Comparison of ENCODE assay signal across 11 cellular contexts in genomic region chr20:36540551-36541211, GRCh38. TPM values are rescaled to one million over a fixed set of nuclear protein-coding genes. Genes with fewer than 3 reads are reported as not detected.
DNase-seq lines count a peak whose midpoint lies in the region; ATAC-seq, FAIRE-seq and TF ChIP-seq lines count a peak whose summit lies in the region.
"Had no signal": no experiment of that assay in that cellular context is flagged by ENCODE, and none has a peak within 500 bp of the region (broad histone marks: within the 10 kb centered on the region; RNA-seq: fewer than 3 reads in every experiment).

No MANE protein-coding gene starts in this region.

- H3K4me3 Mint-ChIP-seq in Calu3 (ENCODE audit: low read depth, unreplicated experiment): peak overlapping the region; percentile 64

- no peaks in the 10 kb centered on the region for H3K36me3 ChIP-seq in GM12878 (ENCODE audit: control insufficient read depth in 2 of 2, insufficient read depth in 2 of 2, low read length in 1 of 2)
- peaks cover 5% of the 10 kb centered on the region for H3K36me3 ChIP-seq in rectal smooth muscle tissue (ENCODE audit: control insufficient read depth, insufficient read depth, low read length)

- H3K27ac Mint-ChIP-seq in Calu3 (ENCODE audit: unreplicated experiment): no peak overlapping the region

- CTCF ChIA-PET in Calu3 (lab: Charles Lee) (interaction anchor here (1.6 kb wide), 1 partner anchor 74 kb away, joined by 9 read pairs; no protein-coding TSS in a partner anchor), GM12878 (lab: Yijun Ruan, JAX) (no interaction called here)

- H3K9ac ChIP-seq in GM12878 (ENCODE audit: control insufficient read depth, insufficient read depth, low read length) (no peak overlapping the region), rectal smooth muscle tissue (ENCODE audit: low read length) (peak overlapping the region; percentile 66)

- H3K27me3 ChIP-seq in GM12878 (replicated peaks in 1 of 2; ENCODE audit: control insufficient read depth in 2 of 2, insufficient read depth in 2 of 2, low read length in 1 of 2): no peaks in the 10 kb centered on the region
- no peaks in the 10 kb centered on the region for H3K27me3 ChIP-seq in rectal smooth muscle tissue (ENCODE audit: control insufficient read depth, insufficient read depth, low read length)

- intact Hi-C loops in Calu3 (cut with micrococcal nuclease; ENCODE audit: unreplicated experiment) (no loop called here), GM12878 (cut with micrococcal nuclease; ENCODE audit: unreplicated experiment) (no loop called here)

- H3K27me3 Mint-ChIP-seq in Calu3 (ENCODE audit: unreplicated experiment): no peaks in the 10 kb centered on the region

- TF ChIP-seq CTCF in Calu3 (IDR thresholded peaks at IDR 0.05; ENCODE audit: unreplicated experiment): no peak
- no peak for TF ChIP-seq CTCF in GM12878 (IDR thresholded peaks at IDR 0.05 in 2 of 3, conservative IDR thresholded peaks at IDR 0.05 in 1 of 3; ENCODE audit: control insufficient read depth in 2 of 3, extremely low read depth in 1 of 3, insufficient read depth in 1 of 3, low read depth in 3 of 3, low read length in 3 of 3)

- no TSS peak for BruUV-seq in Calu3 (replicated peaks; lab: Mats Ljungman, UMichigan)
- no TSS peak for BruUV-seq in GM12878 (replicated peaks; lab: Mats Ljungman, UMichigan)

- no peaks in the 10 kb centered on the region for H3K9me3 ChIP-seq in GM12878 (replicated peaks; ENCODE audit: control insufficient read depth, insufficient read depth, low read length)

- RAD21 ChIA-PET in GM12878 (lab: Charles Lee; ENCODE audit: unreplicated experiment): no interaction called here

- 0 out of 2 replicates have a peak overlapping the region, but pooled peaks have one; percentile 9 for H3K4me2 ChIP-seq in GM12878 (ENCODE audit: control insufficient read depth, insufficient read depth)

- no peak for FAIRE-seq in GM12878 (lab: Jason Lieb, UNC)
- FAIRE-seq: D721Med, urothelium cell line had no signal

- in situ Hi-C loops in GM12878 (cut with MboI): no loop called here

- H2AFZ ChIP-seq in GM12878 (ENCODE audit: control insufficient read depth, low read depth, low read length): peak overlapping the region; percentile 39

- TF ChIP-seq RAD21 in GM12878 (IDR thresholded peaks at IDR 0.05; ENCODE audit: insufficient read depth, low read depth, low read length): no peak

- H3K4me3 ChIP-seq in GM12878: peak overlapping the region; percentile 50; the same call in 1 of the 2 replicates
- peak overlapping the region; percentile 27 for H3K4me3 ChIP-seq in iPS-11a (ENCODE audit: low read depth, low read length)
- peak overlapping the region; percentile 62 for H3K4me3 ChIP-seq in rectal smooth muscle tissue (ENCODE audit: low read length)

- POLR2A ChIA-PET in GM12878 (lab: Charles Lee): no interaction called here

- WGBS in GM12878 (ENCODE audit: insufficient coverage, insufficient replicate concordance, low lambda C conversion rate, missing lambda C conversion rate): 81% methylated on average over 33 of the region's 41 CpGs

- ATAC-seq in GM12878 (no peak), GM18861 (IDR thresholded peaks at IDR 0.05; ENCODE audit: unreplicated experiment) (no peak)

- no peak for TF ChIP-seq EP300 in GM12878 (IDR thresholded peaks at IDR 0.05; ENCODE audit: borderline replicate concordance in 1 of 2, control insufficient read depth in 1 of 2, low read depth in 2 of 2, low read length in 2 of 2)

- H3K4me1 Mint-ChIP-seq in Calu3 (ENCODE audit: low read depth, unreplicated experiment): no peaks in the 10 kb centered on the region

- DNase-seq in Calu3 (no peak), GM12878 (ENCODE audit: low read depth, low spot score) (no peak), inferior parietal cortex (ENCODE audit: extremely low spot score) (no peak)
- DNase-seq in stimulated activated CD4-positive, alpha-beta T cell treated with anti-CD3 and anti-CD28 coated beads, Interleukin-2, amount 100 ng/mL, for 48 hours: no peak
- DNase-seq in activated CD4-positive, CD25-positive, alpha-beta regulatory T cell (lab: John Stamatoyannopoulos, UW): no peak
- DNase-seq: NCI-H69 had no signal

- no peaks in the 10 kb centered on the region for H3K4me1 ChIP-seq in GM12878 (ENCODE audit: control insufficient read depth, insufficient read depth, low read length)
- H3K4me1 ChIP-seq in rectal smooth muscle tissue (ENCODE audit: control insufficient read depth, insufficient read depth, low read length): peaks cover 11% of the 10 kb centered on the region

- no peaks in the 10 kb centered on the region for H3K9me3 Mint-ChIP-seq in Calu3 (ENCODE audit: low read depth, unreplicated experiment)

- no peaks in the 10 kb centered on the region for H4K20me1 ChIP-seq in GM12878 (ENCODE audit: control insufficient read depth, insufficient read depth)

- H3K36me3 Mint-ChIP-seq in Calu3 (ENCODE audit: insufficient read depth, unreplicated experiment): peaks cover 3% of the 10 kb centered on the region

- SMC1A ChIA-PET in GM12878 (lab: Charles Lee; ENCODE audit: uncharacterized antibody, unreplicated experiment): no interaction called here

- H3K79me2 ChIP-seq in GM12878 (ENCODE audit: control insufficient read depth, insufficient read depth, low read length): no peaks in the 10 kb centered on the region; the same call in 1 of the 2 replicates

- no peak for TF ChIP-seq POLR2A in GM12878 (IDR thresholded peaks at IDR 0.05; ENCODE audit: low read depth, low read length)

- H3K27ac ChIP-seq in GM12878 (ENCODE audit: control insufficient read depth, insufficient read depth): no peak overlapping the region
- peak overlapping the region; percentile 100 for H3K27ac ChIP-seq in rectal smooth muscle tissue (ENCODE audit: low read depth, low read length)

TF ChIP-seq in GM12878, 131 proteins besides CTCF, POLR2A, EP300 and RAD21 (continues in another document):
- TF ChIP-seq LARP7 (IDR thresholded peaks at IDR 0.05) (no peak), PML (IDR thresholded peaks at IDR 0.05; ENCODE audit: low read length) (no peak), STAT1 (conservative IDR thresholded peaks at IDR 0.05) (no peak), SUPT20H (IDR thresholded peaks at IDR 0.05; ENCODE audit: borderline replicate concordance, control insufficient read depth, low read depth, low read length) (no peak), TCF7 (IDR thresholded peaks at IDR 0.05; ENCODE audit: borderline replicate concordance) (no peak), ESRRA (IDR thresholded peaks at IDR 0.05; ENCODE audit: low read length) (no peak), IKZF2 (IDR thresholded peaks at IDR 0.05) (no peak), TBL1XR1 (IDR thresholded peaks at IDR 0.05; ENCODE audit: low read depth, low read length) (no peak), PAX5 (IDR thresholded peaks at IDR 0.05; ENCODE audit: borderline replicate concordance, low read depth, low read length) (no peak), TCF3 (IDR thresholded peaks at IDR 0.05; ENCODE audit: borderline replicate concordance, insufficient read depth, low read depth, low read length) (no peak), BCL11A (IDR thresholded peaks at IDR 0.05; ENCODE audit: low read depth, low read length) (no peak), KAT2A (conservative IDR thresholded peaks at IDR 0.05; ENCODE audit: control insufficient read depth, low read depth, low read length) (no peak)

RNA-seq across cellular contexts. Expression of gene MYL9, which starts 0.6 kb away (rescaled TPM):
- total RNA-seq in Calu3 (2022): 7.8 and 10.3 TPM in 2 replicates
- total RNA-seq in GM12878 (2013; cell fraction: nucleolus; rRNA removed): 0.22 TPM in 1 of 2 replicates, not detected in the other
- total RNA-seq in GM12878 (2014; rRNA removed): 0.11 and 0.28 TPM in 2 replicates
- total RNA-seq in GM12878 (2014; rRNA removed; fragmentation: Illumina TruSeq; extraction: Trizol): 0.37 and 0.54 TPM in 2 replicates
- 1.6 and 1.7 TPM in 2 replicates for total RNA-seq in GM12878 (2021)
- polyA plus RNA-seq in GM12878 (2011; ENCODE audit: low read depth): 0.88 TPM
- not detected in 2 replicates for polyA plus RNA-seq in GM12878 (2011; rRNA removed)
- polyA plus RNA-seq in GM12878 (2011; cell fraction: cytosol; rRNA removed): 0.03 TPM in 2 replicates
- polyA plus RNA-seq in GM12878 (2011; cell fraction: nucleus; rRNA removed): not detected in 2 replicates
- polyA plus RNA-seq in GM12878 (2012): 2.5 and 2.7 TPM in 2 replicates
- 0.66 TPM in 1 of 2 replicates, not detected in the other for polyA plus RNA-seq in GM12878 (2014; fragmentation: Illumina TruSeq; extraction: Trizol)
- polyA plus RNA-seq in GM12878 (2014; fragmentation: Nextera tagmentation; extraction: Ambion mirVana): not detected
- 0.56 and 0.64 TPM in 2 replicates for polyA plus RNA-seq in GM12878 (2014; rRNA removed)
- under 1 TPM; 0.62 to 0.63 TPM for polyA plus RNA-seq in GM12878 (2016; fragmentation: Nextera tagmentation; extraction: Ambion mirVana)
- polyA minus RNA-seq in GM12878 (2011; rRNA and poly(A)+ RNA removed): not detected in 2 replicates
- not detected in 2 replicates for polyA minus RNA-seq in GM12878 (2011; cell fraction: cytosol; rRNA and poly(A)+ RNA removed)
- polyA minus RNA-seq in GM12878 (2011; cell fraction: nucleus; rRNA and poly(A)+ RNA removed): not detected in 2 replicates

RNA-seq across cellular contexts. Expression of gene TGIF2, which starts 32.7 kb away (rescaled TPM):
- 39.4 and 48.9 TPM in 2 replicates for total RNA-seq in Calu3 (2022)
- 46.2 and 48.0 TPM in 2 replicates for total RNA-seq in GM12878 (2013; cell fraction: nucleolus; rRNA removed)
- total RNA-seq in GM12878 (2014; rRNA removed): 37.2 and 38.7 TPM in 2 replicates
- total RNA-seq in GM12878 (2014; rRNA removed; fragmentation: Illumina TruSeq; extraction: Trizol): 24.9 and 27.3 TPM in 2 replicates
- 43.5 and 47.1 TPM in 2 replicates for total RNA-seq in GM12878 (2021)
- 8.9 TPM for polyA plus RNA-seq in GM12878 (2011; ENCODE audit: low read depth)
- 31.1 and 36.1 TPM in 2 replicates for polyA plus RNA-seq in GM12878 (2011; rRNA removed)
- polyA plus RNA-seq in GM12878 (2011; cell fraction: cytosol; rRNA removed): 42.5 and 47.7 TPM in 2 replicates
- 23.6 and 25.1 TPM in 2 replicates for polyA plus RNA-seq in GM12878 (2011; cell fraction: nucleus; rRNA removed)
- polyA plus RNA-seq in GM12878 (2012): 15.7 and 21.9 TPM in 2 replicates
- polyA plus RNA-seq in GM12878 (2014; fragmentation: Illumina TruSeq; extraction: Trizol): 40.6 and 51.9 TPM in 2 replicates
- 10 to 100 TPM; 13.1 to 26.4 TPM for polyA plus RNA-seq in GM12878 (2014; fragmentation: Nextera tagmentation; extraction: Ambion mirVana)
- 37.7 and 40.4 TPM in 2 replicates for polyA plus RNA-seq in GM12878 (2014; rRNA removed)
- polyA plus RNA-seq in GM12878 (2016; fragmentation: Nextera tagmentation; extraction: Ambion mirVana): 10 to 100 TPM; 26.4 to 38.0 TPM
- polyA minus RNA-seq in GM12878 (2011; rRNA and poly(A)+ RNA removed): 27.0 and 54.7 TPM in 2 replicates
- polyA minus RNA-seq in GM12878 (2011; cell fraction: cytosol; rRNA and poly(A)+ RNA removed): 22.9 and 28.1 TPM in 2 replicates
- 7.1 and 14.4 TPM in 2 replicates for polyA minus RNA-seq in GM12878 (2011; cell fraction: nucleus; rRNA and poly(A)+ RNA removed)
